9 cellular contexts compared by ENCODE assay signal in genomic region chr12:98154850-98155249, GRCh38.
A peak's percentile ranks its signal among the peaks of the same experiment; 100 is the strongest.
DNase-seq lines count a peak whose midpoint lies in the region; ATAC-seq and TF ChIP-seq lines count a peak whose summit lies in the region.
"Had no signal": no experiment of that assay in that cellular context is flagged by ENCODE, and none has a peak within 500 bp of the region (broad histone marks: within the 10 kb centered on the region; RNA-seq: fewer than 3 reads in every experiment).

No MANE protein-coding gene starts in this region.

- intact Hi-C loops in PC-3 (cut with micrococcal nuclease): no loop called here
- intact Hi-C loops in right cardiac atrium (cut with DNase I): no loop called here

- H3K36me3 Mint-ChIP-seq in glutamatergic neuron (ENCODE audit: unreplicated experiment): no peaks in the 10 kb centered on the region
- H3K36me3 Mint-ChIP-seq in T-cell: no peaks in the 10 kb centered on the region

- H3K4me2 ChIP-seq in PC-3 (ENCODE audit: low read length): no peak overlapping the region

- H3K9me3 Mint-ChIP-seq in glutamatergic neuron (ENCODE audit: unreplicated experiment): no peaks in the 10 kb centered on the region
- H3K9me3 Mint-ChIP-seq in T-cell: no peaks in the 10 kb centered on the region

- 13% methylated on average over 4 of the region's 4 CpGs for WGBS in right cardiac atrium

- H3K27me3 ChIP-seq in PC-3 (ENCODE audit: low read length): 0 out of 2 replicates have a peak, but pooled peaks cover 3% of the 10 kb centered on the region
- H3K27me3 ChIP-seq in right cardiac atrium (ENCODE audit: control insufficient read depth, insufficient read depth): no peaks in the 10 kb centered on the region
- H3K27me3 ChIP-seq: neutrophil had no signal

- H3K27me3 Mint-ChIP-seq in glutamatergic neuron (ENCODE audit: unreplicated experiment): peaks cover 3% of the 10 kb centered on the region
- peaks cover 0 to 13% of the 10 kb centered on the region in 2 donors for H3K27me3 Mint-ChIP-seq in T-cell

- H3K9me3 ChIP-seq in PC-3 (ENCODE audit: low read length): no peaks in the 10 kb centered on the region
- no peaks in the 10 kb centered on the region for H3K9me3 ChIP-seq in right cardiac atrium (ENCODE audit: control insufficient read depth, low read length)
- H3K9me3 ChIP-seq: neutrophil had no signal

- no peaks in the 10 kb centered on the region for H3K79me2 ChIP-seq in PC-3 (ENCODE audit: low read length)

- no peaks in the 10 kb centered on the region for H3F3A ChIP-seq in PC-3 (ENCODE audit: low read length, unreplicated experiment)

- TF ChIP-seq CTCF in PC-3 (conservative IDR thresholded peaks at IDR 0.05; ENCODE audit: low read depth, low read length) (peak; percentile 41), glutamatergic neuron (IDR thresholded peaks at IDR 0.05; ENCODE audit: partially characterized antibody, unreplicated experiment) (peak; percentile 56)

- POLR2A ChIA-PET in PC-3 (lab: Charles Lee; ENCODE audit: unreplicated experiment): no interaction called here
- POLR2A ChIA-PET in T-cell (lab: Charles Lee): no interaction called here

- H2AFZ ChIP-seq in PC-3 (ENCODE audit: low read length): no peak overlapping the region

- CTCF ChIA-PET in PC-3 (lab: Charles Lee) (no interaction called here), T-cell (lab: Charles Lee) (no interaction called here)

- peaks cover 2% of the 10 kb centered on the region for H3K4me1 Mint-ChIP-seq in glutamatergic neuron (ENCODE audit: low read depth, unreplicated experiment)
- no peaks in the 10 kb centered on the region for H3K4me1 Mint-ChIP-seq in T-cell

- no peak overlapping the region for H3K27ac Mint-ChIP-seq in glutamatergic neuron (ENCODE audit: unreplicated experiment)
- H3K27ac Mint-ChIP-seq in T-cell: no peak overlapping the region

- H4K20me1 ChIP-seq in PC-3 (ENCODE audit: low read length): no peaks in the 10 kb centered on the region

- H3K4me1 ChIP-seq in PC-3 (ENCODE audit: insufficient read depth, low read length) (no peaks in the 10 kb centered on the region), right cardiac atrium (ENCODE audit: control insufficient read depth, insufficient read depth, low read length) (no peaks in the 10 kb centered on the region)

- peak; percentile 10 for DNase-seq in A172 (ENCODE audit: low spot score)
- DNase-seq in NAMALWA (ENCODE audit: low spot score): peak; percentile 33
- peak; percentile 33 for DNase-seq in PC-3
- peak; percentile 41 for DNase-seq in glutamatergic neuron
- DNase-seq in GM19238 (ENCODE audit: insufficient read length, low spot score): no peak
- no peak for DNase-seq in T-cell
- no peak for DNase-seq in stimulated activated CD4-positive, alpha-beta T cell treated with anti-CD3 and anti-CD28 coated beads, Interleukin-12 subunit alpha, Interleukin-12 subunit beta, amount 100 ng/mL, for 4 hours
- DNase-seq in right cardiac atrium: no peak

- H3K4me3 Mint-ChIP-seq in glutamatergic neuron (ENCODE audit: unreplicated experiment) (no peak overlapping the region), T-cell (no peak overlapping the region)

- H3K27ac ChIP-seq in PC-3 (ENCODE audit: low read length): no peak overlapping the region
- no peak overlapping the region for H3K27ac ChIP-seq in right cardiac atrium (ENCODE audit: low read length)
- H3K27ac ChIP-seq: neutrophil had no signal

- no TSS peak for BruUV-seq in PC-3 (replicated peaks; lab: Mats Ljungman, UMichigan)

- ATAC-seq in PC-3 (peak; percentile 38; the same call in 1 of the 2 replicates), T-cell (replicated peaks in 1 of 4) (no peak), right cardiac atrium (no peak)

- H3K4me3 ChIP-seq in PC-3 (ENCODE audit: low read length) (no peak overlapping the region), right cardiac atrium (ENCODE audit: low read length) (no peak overlapping the region)

- H3K9ac ChIP-seq in PC-3 (ENCODE audit: low read length): no peak overlapping the region

- H3K36me3 ChIP-seq in PC-3 (ENCODE audit: low read depth, low read length): no peaks in the 10 kb centered on the region
- H3K36me3 ChIP-seq: neutrophil had no signal

- H3K9me2 ChIP-seq in PC-3 (replicated peaks; ENCODE audit: low read length): no peaks in the 10 kb centered on the region

Comparison
In these comparisons a context has a peak if more than half of its experiments do, and no peak if none do; other contexts are left out.
1. DNase-seq: peak in A172 (single experiment), NAMALWA (single experiment), PC-3 (single experiment) and glutamatergic neuron (single experiment); none in GM19238 (single experiment), T-cell (0 of 34), stimulated activated CD4-positive, alpha-beta T cell treated with anti-CD3 and anti-CD28 coated beads, Interleukin-12 subunit alpha, Interleukin-12 subunit beta, amount 100 ng/mL, for 4 hours (single experiment) and right cardiac atrium (0 of 3).